15 cellular contexts compared by ENCODE assay signal in genomic region chr3:54322354-54322753, GRCh38.
DNase-seq lines count a peak whose midpoint lies in the region; ATAC-seq and TF ChIP-seq lines count a peak whose summit lies in the region.
"Had no signal": no experiment of that assay in that cellular context is flagged by ENCODE, and none has a peak within 500 bp of the region (broad histone marks: within the 10 kb centered on the region; RNA-seq: fewer than 3 reads in every experiment).

No MANE protein-coding gene starts in this region.

- no peak overlapping the region for H3K9ac ChIP-seq in Karpas-422 (ENCODE audit: low read length)

- intact Hi-C loops in Right ventricle myocardium superior (cut with DNase I) (no loop called here), right cardiac atrium (cut with DNase I) (no loop called here), lower lobe of right lung (cut with DNase I) (no loop called here)

- H3K4me3 ChIP-seq in right cardiac atrium (ENCODE audit: low read length): no peak overlapping the region
- no peak overlapping the region for H3K4me3 ChIP-seq in lower lobe of right lung
- no peak overlapping the region for H3K4me3 ChIP-seq in Karpas-422 (ENCODE audit: low read length)

- H3K9me3 ChIP-seq in right cardiac atrium (ENCODE audit: control insufficient read depth, low read length): no peaks in the 10 kb centered on the region
- no peaks in the 10 kb centered on the region for H3K9me3 ChIP-seq in lower lobe of right lung
- H3K9me3 ChIP-seq in Karpas-422 (ENCODE audit: low read length): no peaks in the 10 kb centered on the region

- no peaks in the 10 kb centered on the region for H3K79me2 ChIP-seq in Karpas-422 (ENCODE audit: low read length)

- H3K4me1 ChIP-seq in right cardiac atrium (ENCODE audit: control insufficient read depth, insufficient read depth, low read length) (no peaks in the 10 kb centered on the region), lower lobe of right lung (no peaks in the 10 kb centered on the region), Karpas-422 (ENCODE audit: low read length) (no peaks in the 10 kb centered on the region)

- H2AFZ ChIP-seq in Karpas-422 (ENCODE audit: low read length): no peak overlapping the region

- H3K4me2 ChIP-seq in Karpas-422 (ENCODE audit: low read depth, low read length, poor library complexity, severe bottlenecking): no peak overlapping the region

- no peaks in the 10 kb centered on the region for H4K20me1 ChIP-seq in Karpas-422 (ENCODE audit: insufficient read depth, low read depth, low read length)

- no peak for TF ChIP-seq CTCF in VCaP (conservative IDR thresholded peaks at IDR 0.05)
- no peak for TF ChIP-seq CTCF in lower lobe of right lung (IDR thresholded peaks at IDR 0.05)

- ATAC-seq in Right ventricle myocardium superior (ENCODE audit: poor library complexity) (peak; percentile 31), right cardiac atrium (no peak), lower lobe of right lung (peak; percentile 81 to 93)
- ATAC-seq: CD8-positive, alpha-beta T cell; SK-N-SH treated with all-trans-retinoic acid at 6 μM for 48 hours had no signal

- H3K36me3 ChIP-seq in lower lobe of right lung (no peaks in the 10 kb centered on the region), Karpas-422 (ENCODE audit: insufficient read depth, low read length) (no peaks in the 10 kb centered on the region)

- 84% methylated on average over 3 of the region's 3 CpGs for WGBS in right cardiac atrium

- no peaks in the 10 kb centered on the region for H3K9me2 ChIP-seq in Karpas-422 (replicated peaks; ENCODE audit: insufficient read depth, low read length)

- no peak for DNase-seq in Right ventricle myocardium superior
- DNase-seq in right cardiac atrium: no peak
- DNase-seq in lower lobe of right lung: no peak
- no peak for DNase-seq in NCI-H524 treated with DMSO at 0.1 percent for 48 hours (lab: John Stamatoyannopoulos, UW)
- no peak for DNase-seq in Karpas-422
- DNase-seq in NCI-H446 (lab: John Stamatoyannopoulos, UW): no peak
- DNase-seq in activated CD4-positive, alpha-beta T cell treated with anti-CD3 and anti-CD28 coated beads, Interleukin-2, amount 50 U/mL, for 4 hours: no peak
- DNase-seq: activated CD4-positive, alpha-beta T cell treated with anti-CD3 and anti-CD28 coated beads, Interleukin-2, amount 50 U/mL, for 48 hours; CD8-positive, alpha-beta T cell; cerebellar nuclear complex; Kasumi-1; NCI-H2107; stimulated activated CD4-positive, alpha-beta T cell treated with anti-CD3 and anti-CD28 coated beads, Interleukin-12 subunit alpha, Interleukin-12 subunit beta, amount 100 ng/mL, for 4 hours had no signal

- no peaks in the 10 kb centered on the region for H3K27me3 ChIP-seq in right cardiac atrium (ENCODE audit: control insufficient read depth, insufficient read depth)
- no peaks in the 10 kb centered on the region for H3K27me3 ChIP-seq in lower lobe of right lung (ENCODE audit: low read depth)
- H3K27me3 ChIP-seq in Karpas-422 (ENCODE audit: low read length): no peaks in the 10 kb centered on the region

- H3K27ac ChIP-seq in right cardiac atrium (ENCODE audit: low read length) (no peak overlapping the region), VCaP (peak overlapping the region; percentile 71), lower lobe of right lung (no peak overlapping the region), Karpas-422 (ENCODE audit: low read length) (no peak overlapping the region)

Comparison
In these comparisons a context has a peak if more than half of its experiments do, and no peak if none do; other contexts are left out.
1. ATAC-seq: peak in Right ventricle myocardium superior (single experiment) and lower lobe of right lung (2 of 2); none in right cardiac atrium (0 of 2).